In genomic region chr11:108698844-108699642, GRCh38 we compare ENCODE assay signal across 10 cellular contexts. TPM values are rescaled to one million over a fixed set of nuclear protein-coding genes. Genes with fewer than 3 reads are reported as not detected.
DNase-seq lines count a peak whose midpoint lies in the region; ATAC-seq and TF ChIP-seq lines count a peak whose summit lies in the region.
"Had no signal": no experiment of that assay in that cellular context is flagged by ENCODE, and none has a peak within 500 bp of the region (broad histone marks: within the 10 kb centered on the region; RNA-seq: fewer than 3 reads in every experiment).

No MANE protein-coding gene starts in this region.

- no peak overlapping the region for H3K9ac ChIP-seq in neuronal stem cell (ENCODE audit: low read depth, low read length, poor library complexity)

- H3K4me2 ChIP-seq in neuronal stem cell (ENCODE audit: insufficient read depth, low read length, poor library complexity, severe bottlenecking) = no peak overlapping the region

- H4K91ac ChIP-seq in neuronal stem cell (ENCODE audit: low read depth, low read length, poor library complexity) = no peak overlapping the region

- no peak overlapping the region for H2BK12ac ChIP-seq in neuronal stem cell (ENCODE audit: low read length)

- H2BK120ac ChIP-seq in neuronal stem cell (ENCODE audit: low read depth, low read length) = no peak overlapping the region

- H3K36me3 ChIP-seq in neuronal stem cell (replicated peaks in 1 of 2; ENCODE audit: control insufficient read depth in 2 of 2, insufficient read depth in 2 of 2, low read length in 2 of 2) (peaks cover 2 to 47% of the 10 kb centered on the region in 2 donors), prostate gland (no peaks in the 10 kb centered on the region)
- H3K36me3 ChIP-seq: colonic mucosa had no signal

- intact Hi-C loops in prostate gland (cut with DNase I) = loop anchor here (5.0 kb wide), 1 partner anchor 1238 kb away; no protein-coding TSS in a partner anchor

- no peaks in the 10 kb centered on the region for H3K79me1 ChIP-seq in neuronal stem cell (ENCODE audit: low read depth, low read length)

- no peaks in the 10 kb centered on the region for H3K4me1 ChIP-seq in neuronal stem cell (ENCODE audit: control insufficient read depth in 2 of 2, insufficient read depth in 1 of 2, low read depth in 1 of 2, low read length in 2 of 2)
- peaks cover 7% of the 10 kb centered on the region for H3K4me1 ChIP-seq in prostate gland (replicated peaks)
- H3K4me1 ChIP-seq: colonic mucosa, sigmoid colon had no signal

- H3K27ac ChIP-seq in neuronal stem cell (replicated peaks; ENCODE audit: low read length) = no peak overlapping the region
- H3K27ac ChIP-seq in prostate gland = no peak overlapping the region
- H3K27ac ChIP-seq: colonic mucosa, sigmoid colon had no signal

- no peak overlapping the region for H3K23ac ChIP-seq in neuronal stem cell (ENCODE audit: low read depth, low read length, poor library complexity)

- H2BK5ac ChIP-seq in neuronal stem cell (ENCODE audit: low read length) = no peak overlapping the region

- no peak overlapping the region for H2BK15ac ChIP-seq in neuronal stem cell (ENCODE audit: low read length)

- ATAC-seq in GM18508 (IDR thresholded peaks at IDR 0.05; ENCODE audit: insufficient read depth, unreplicated experiment) (peak; percentile 69), GM21529 (IDR thresholded peaks at IDR 0.05; ENCODE audit: unreplicated experiment) (peak; percentile 67), HG03280 (IDR thresholded peaks at IDR 0.05; ENCODE audit: unreplicated experiment) (peak; percentile 53)

- TF ChIP-seq CTCF in fibroblast of mammary gland (conservative IDR thresholded peaks at IDR 0.05; ENCODE audit: control insufficient read depth, insufficient read depth, low read depth, low read length) = no peak
- no peak for TF ChIP-seq CTCF in prostate gland (IDR thresholded peaks at IDR 0.05)

- no peak for TF ChIP-seq POLR2A in prostate gland (IDR thresholded peaks at IDR 0.05)

- H3K4ac ChIP-seq in neuronal stem cell (ENCODE audit: low read length) = no peak overlapping the region

- H3K4me3 ChIP-seq in fibroblast of mammary gland (ENCODE audit: control insufficient read depth, low read depth, low read length) (no peak overlapping the region), neuronal stem cell (ENCODE audit: low read length in 2 of 2) (no peak overlapping the region), prostate gland (no peak overlapping the region)
- H3K4me3 ChIP-seq: colonic mucosa, sigmoid colon had no signal

- H3K9me3 ChIP-seq in neuronal stem cell (replicated peaks in 1 of 2; ENCODE audit: control insufficient read depth in 2 of 2, insufficient read depth in 1 of 2, low read depth in 1 of 2, low read length in 2 of 2) (no peaks in the 10 kb centered on the region), prostate gland (no peaks in the 10 kb centered on the region)
- H3K9me3 ChIP-seq: colonic mucosa, sigmoid colon had no signal

- H3K27me3 ChIP-seq in neuronal stem cell (ENCODE audit: control insufficient read depth in 3 of 3, insufficient read depth in 3 of 3, low read depth in 1 of 3, low read length in 3 of 3) = no peaks in the 10 kb centered on the region
- H3K27me3 ChIP-seq in prostate gland (replicated peaks; ENCODE audit: insufficient read depth) = no peaks in the 10 kb centered on the region
- H3K27me3 ChIP-seq: colonic mucosa, sigmoid colon had no signal

- no peak overlapping the region for H2AFZ ChIP-seq in neuronal stem cell (ENCODE audit: low read length)

- DNase-seq in fibroblast of mammary gland (ENCODE audit: low read depth) = peak; percentile 51
- DNase-seq in neuronal stem cell (ENCODE audit: low spot score) = no peak
- DNase-seq in NCI-H1092 (lab: John Stamatoyannopoulos, UW) = no peak
- no peak for DNase-seq in KG1 (lab: John Stamatoyannopoulos, UW)
- no peak for DNase-seq in prostate gland (ENCODE audit: low spot score)
- DNase-seq: colonic mucosa, sigmoid colon had no signal

- WGBS in neuronal stem cell (ENCODE audit: extremely low coverage in 2 of 2, insufficient read length in 2 of 2, insufficient replicate concordance in 1 of 2), 2 donors = no CpG with 5 or more reads among the region's 4 CpGs
- 50% methylated on average over 4 of the region's 4 CpGs for WGBS in prostate gland

- H4K8ac ChIP-seq in neuronal stem cell (ENCODE audit: low read depth, low read length) = no peak overlapping the region

- H3K14ac ChIP-seq in neuronal stem cell (ENCODE audit: low read length) = no peak overlapping the region

- no peak overlapping the region for H3K18ac ChIP-seq in neuronal stem cell (ENCODE audit: low read length)

- H2AK5ac ChIP-seq in neuronal stem cell (ENCODE audit: low read depth, low read length) = no peak overlapping the region

RNA-seq across cellular contexts. Expression of gene DDX10, which starts 34.2 kb away (rescaled TPM):
- polyA plus RNA-seq in neuronal stem cell (2013, experiment 1 of 2) = 67.3 TPM
- 71.8 TPM for polyA plus RNA-seq in neuronal stem cell (2013, experiment 2 of 2)
- 10 to 100 TPM; 18.5 to 33.1 TPM for total RNA-seq in prostate gland
